Comparison of ENCODE assay signal across 8 cellular contexts in genomic region chr1:156281281-156282142, GRCh38. TPM values are rescaled to one million over a fixed set of nuclear protein-coding genes. Genes with fewer than 3 reads are reported as not detected.
A peak's percentile ranks its signal among the peaks of the same experiment; 100 is the strongest.
DNase-seq lines count a peak whose midpoint lies in the region; ATAC-seq and TF ChIP-seq lines count a peak whose summit lies in the region.

No MANE protein-coding gene starts in this region.

- no peak for TF ChIP-seq CTCF in HEK293 (tag by site-specific recombination; IDR thresholded peaks at IDR 0.05)
- no peak for TF ChIP-seq CTCF in hepatocyte (IDR thresholded peaks at IDR 0.05; ENCODE audit: poor library complexity)

- CTCF ChIA-PET in HEK293 (lab: Yijun Ruan, JAX) = interaction anchor here (1.0 to 2.2 kb wide), 5 partner anchors 10 to 185 kb away, joined by 3 to 9 read pairs (median 4); no protein-coding TSS in a partner anchor

- H2AFZ ChIP-seq in hepatocyte = peak overlapping the region; percentile 75

- WGBS in hepatocyte (ENCODE audit: low lambda C conversion rate, missing lambda C conversion rate) = 35% methylated on average over 20 of the region's 20 CpGs

- H3K9me3 Mint-ChIP-seq in activated naive CD8-positive, alpha-beta T cell treated with anti-CD3 and anti-CD28 coated beads for 36 hours = no peaks in the 10 kb centered on the region

- DNase-seq in OCI-M1 (lab: John Stamatoyannopoulos, UW) = peak; percentile 88
- peak; percentile 66 for DNase-seq in activated naive CD8-positive, alpha-beta T cell treated with anti-CD3 and anti-CD28 coated beads for 36 hours
- DNase-seq in hepatocyte (ENCODE audit: low spot score) = peak; percentile 45
- peak; percentile 41 for DNase-seq in stimulated activated CD4-positive, alpha-beta T cell treated with anti-CD3 and anti-CD28 coated beads, Interleukin-12 subunit alpha, Interleukin-12 subunit beta, amount 100 ng/mL, for 4 hours
- DNase-seq in NCI-H128 (lab: John Stamatoyannopoulos, UW; ENCODE audit: unreplicated experiment) = no peak

- H3K4me1 Mint-ChIP-seq in activated naive CD8-positive, alpha-beta T cell treated with anti-CD3 and anti-CD28 coated beads for 36 hours = peaks cover 31% of the 10 kb centered on the region

- H3K27me3 Mint-ChIP-seq in activated naive CD8-positive, alpha-beta T cell treated with anti-CD3 and anti-CD28 coated beads for 36 hours = peaks cover 3% of the 10 kb centered on the region

- H3K27ac Mint-ChIP-seq in activated naive CD8-positive, alpha-beta T cell treated with anti-CD3 and anti-CD28 coated beads for 36 hours = peak overlapping the region; percentile 96

- peaks cover 21% of the 10 kb centered on the region for H3K36me3 ChIP-seq in ES-I3 (ENCODE audit: insufficient read depth, low read length)
- peaks cover 14 to 62% of the 10 kb centered on the region in 2 experiments; a peak in 2 of 3 replicates for H3K36me3 ChIP-seq in HEK293 (ENCODE audit: control insufficient read depth in 2 of 2, insufficient read depth in 1 of 2, low read length in 2 of 2)
- H3K36me3 ChIP-seq in hepatocyte (replicated peaks; ENCODE audit: insufficient read depth, low read depth) = peaks cover 5% of the 10 kb centered on the region

- POLR2A ChIA-PET in HEK293 (lab: Yijun Ruan, JAX) = interaction anchor here (0.9 to 2.3 kb wide), 8 partner anchors 14 to 199 kb away, joined by 3 to 19 read pairs (median 6); partner anchors contain the start of genes CCT3, GLMP, PMF1 and TSACC

- H3K4me1 ChIP-seq in ES-I3 (ENCODE audit: insufficient read depth, low read length) = peaks cover 8% of the 10 kb centered on the region; the same call in 1 of the 2 replicates
- H3K4me1 ChIP-seq in HEK293 (ENCODE audit: control insufficient read depth, insufficient read depth, low read length) = peaks cover 4% of the 10 kb centered on the region; the same call in 1 of the 2 replicates
- H3K4me1 ChIP-seq in hepatocyte (ENCODE audit: insufficient read depth) = peaks cover 17% of the 10 kb centered on the region

- peaks cover 30% of the 10 kb centered on the region for H3K36me3 Mint-ChIP-seq in activated naive CD8-positive, alpha-beta T cell treated with anti-CD3 and anti-CD28 coated beads for 36 hours

- H3K4me2 ChIP-seq in hepatocyte = peak overlapping the region; percentile 89

- H3K9ac ChIP-seq in ES-I3 (ENCODE audit: low read depth, low read length) = peak overlapping the region; percentile 56

- H3K27me3 ChIP-seq in hepatocyte = no peaks in the 10 kb centered on the region

- peaks cover 49% of the 10 kb centered on the region for H3K79me2 ChIP-seq in hepatocyte

- peak overlapping the region; percentile 91 for H3K4me3 ChIP-seq in HEK293 (ENCODE audit: low read depth, low read length)
- peak overlapping the region; percentile 62 for H3K4me3 ChIP-seq in hepatocyte

- no peaks in the 10 kb centered on the region for H3K9me2 ChIP-seq in hepatocyte (replicated peaks; ENCODE audit: insufficient read depth)

- ATAC-seq in GM19397 (IDR thresholded peaks at IDR 0.05; ENCODE audit: unreplicated experiment) = no peak

- peaks cover 21% of the 10 kb centered on the region for H4K20me1 ChIP-seq in hepatocyte (ENCODE audit: insufficient read depth, poor library complexity, severe bottlenecking)

- H3K9me3 ChIP-seq in ES-I3 (ENCODE audit: control insufficient read depth, insufficient read depth, low read length) = no peaks in the 10 kb centered on the region
- H3K9me3 ChIP-seq in HEK293 (ENCODE audit: control insufficient read depth, insufficient read depth, low read depth, low read length) = no peaks in the 10 kb centered on the region
- no peaks in the 10 kb centered on the region for H3K9me3 ChIP-seq in hepatocyte (ENCODE audit: low read depth)

- H3K4me3 Mint-ChIP-seq in activated naive CD8-positive, alpha-beta T cell treated with anti-CD3 and anti-CD28 coated beads for 36 hours = peak overlapping the region; percentile 98

- H3K27ac ChIP-seq in HEK293 (ENCODE audit: extremely low read depth, low read depth, low read length) (peak overlapping the region; percentile 67), hepatocyte (peak overlapping the region; percentile 94)

TF ChIP-seq in HEK293, 187 proteins besides CTCF, POLR2A, EP300 and RAD21 (continues in another document):
- no peak for TF ChIP-seq KLF8 (tag by site-specific recombination; IDR thresholded peaks at IDR 0.05)
- TF ChIP-seq ZNF555 (tag by site-specific recombination; conservative IDR thresholded peaks at IDR 0.05) = no peak
- TF ChIP-seq ZNF362 (tag by site-specific recombination; IDR thresholded peaks at IDR 0.05) = no peak
- TF ChIP-seq REPIN1 (tag by site-specific recombination; IDR thresholded peaks at IDR 0.05; ENCODE audit: low read depth) = no peak
- TF ChIP-seq ZBTB17 (tag by site-specific recombination; IDR thresholded peaks at IDR 0.05) = peak; percentile 37; the same call in 1 of the 2 replicates
- TF ChIP-seq GLIS1 (tag by site-specific recombination; IDR thresholded peaks at IDR 0.05) = peak; percentile 85
- 0 out of 2 replicates have a peak, but pooled peaks have one; percentile 1 for TF ChIP-seq ZNF610 (tag by site-specific recombination; IDR thresholded peaks at IDR 0.05; ENCODE audit: borderline replicate concordance)
- no peak for TF ChIP-seq ZNF654 (tag by site-specific recombination; IDR thresholded peaks at IDR 0.05; ENCODE audit: low read depth)
- 0 out of 2 replicates have a peak, but pooled peaks have one; percentile 39 for TF ChIP-seq ZIC2 (tag by site-specific recombination; IDR thresholded peaks at IDR 0.05)
- TF ChIP-seq ZNF623 (tag by site-specific recombination; IDR thresholded peaks at IDR 0.05) = no peak
- no peak for TF ChIP-seq ZNF571 (tag by site-specific recombination; IDR thresholded peaks at IDR 0.05)
- peak; percentile 92 for TF ChIP-seq PRDM10 (tag by site-specific recombination; IDR thresholded peaks at IDR 0.05)
- no peak for TF ChIP-seq ZNF658 (tag by site-specific recombination; IDR thresholded peaks at IDR 0.05)
- TF ChIP-seq ZNF707 (tag by site-specific recombination; IDR thresholded peaks at IDR 0.05) = no peak
- TF ChIP-seq ZFHX2 (tag by site-specific recombination; conservative IDR thresholded peaks at IDR 0.05) = peak; percentile 74
- TF ChIP-seq ZNF366 (tag by site-specific recombination; conservative IDR thresholded peaks at IDR 0.05) = peak; percentile 53
- peak; percentile 63 for TF ChIP-seq WT1 (tag by site-specific recombination; IDR thresholded peaks at IDR 0.05)
- peak; percentile 57; the same call in 1 of the 2 replicates for TF ChIP-seq MZF1 (tag by site-specific recombination; IDR thresholded peaks at IDR 0.05; ENCODE audit: borderline replicate concordance)
- peak; percentile 87 for TF ChIP-seq ZBTB8A (tag by site-specific recombination; IDR thresholded peaks at IDR 0.05)
- TF ChIP-seq ZNF416 (tag by site-specific recombination; IDR thresholded peaks at IDR 0.05) = no peak
- TF ChIP-seq ZNF600 (tag by site-specific recombination; IDR thresholded peaks at IDR 0.05) = 0 out of 2 replicates have a peak, but pooled peaks have one; percentile 22

RNA-seq across cellular contexts. Expression of gene SMG5, which starts 1.1 kb away (rescaled TPM):
- total RNA-seq in activated naive CD8-positive, alpha-beta T cell treated with anti-CD3 and anti-CD28 coated beads for 36 hours = 10 to 100 TPM; 90.7 to 92.0 TPM
- 64.3 and 65.9 TPM in 2 replicates for total RNA-seq in hepatocyte
- polyA plus RNA-seq in hepatocyte = 54.9 and 63.8 TPM in 2 replicates

RNA-seq across cellular contexts. Expression of gene TMEM79, which starts 2.6 kb away (rescaled TPM):
- 1 to 10 TPM; 7.3 to 7.8 TPM for total RNA-seq in activated naive CD8-positive, alpha-beta T cell treated with anti-CD3 and anti-CD28 coated beads for 36 hours
- total RNA-seq in hepatocyte = 3.3 and 3.4 TPM in 2 replicates
- polyA plus RNA-seq in hepatocyte = 8.5 and 15.7 TPM in 2 replicates

RNA-seq across cellular contexts. Expression of gene GLMP, which starts 14.0 kb away (rescaled TPM):
- total RNA-seq in activated naive CD8-positive, alpha-beta T cell treated with anti-CD3 and anti-CD28 coated beads for 36 hours = 10 to 100 TPM; 17.0 to 20.5 TPM
- total RNA-seq in hepatocyte = 158 and 186 TPM in 2 replicates
- polyA plus RNA-seq in hepatocyte = 169 and 206 TPM in 2 replicates

RNA-seq across cellular contexts. Expression of gene VHLL, which starts 17.6 kb away (rescaled TPM):
- not detected for total RNA-seq in activated naive CD8-positive, alpha-beta T cell treated with anti-CD3 and anti-CD28 coated beads for 36 hours
- total RNA-seq in hepatocyte = not detected in 2 replicates
- not detected in 2 replicates for polyA plus RNA-seq in hepatocyte

RNA-seq across cellular contexts. Expression of gene PAQR6, which starts 33.7 kb away (rescaled TPM):
- 1 to 10 TPM; 4.4 to 4.9 TPM for total RNA-seq in activated naive CD8-positive, alpha-beta T cell treated with anti-CD3 and anti-CD28 coated beads for 36 hours
- total RNA-seq in hepatocyte = 3.3 and 4.5 TPM in 2 replicates
- polyA plus RNA-seq in hepatocyte = 12.0 and 14.8 TPM in 2 replicates
